ENCODE assay signal across 8 cellular contexts in genomic region chr10:99620713-99621453, GRCh38. TPM values are rescaled to one million over a fixed set of nuclear protein-coding genes. Genes with fewer than 3 reads are reported as not detected.
A peak's percentile ranks its signal among the peaks of the same experiment; 100 is the strongest.
DNase-seq lines count a peak whose midpoint lies in the region; ATAC-seq, FAIRE-seq and TF ChIP-seq lines count a peak whose summit lies in the region.

No MANE protein-coding gene starts in this region.

- 2% methylated on average over 70 of the region's 78 CpGs; no CpG with 5 or more reads in 1 of the 2 experiments for WGBS in H1 (ENCODE audit: extremely low coverage in 1 of 2, insufficient coverage in 1 of 2, insufficient read length in 1 of 2, insufficient replicate concordance in 2 of 2, low coverage in 1 of 2, low lambda C conversion rate in 2 of 2, missing lambda C conversion rate in 1 of 2), 2 experiments
- WGBS in mesendoderm (ENCODE audit: extremely low coverage, insufficient coverage, low lambda C conversion rate): no CpG with 5 or more reads among the region's 78 CpGs

- H3K9ac ChIP-seq in H1 (replicated peaks in 1 of 4; ENCODE audit: extremely low read depth in 1 of 4, low read depth in 3 of 4, low read length in 3 of 4) (peak overlapping the region; percentile 81 to 93 (median 84)), mesendoderm (ENCODE audit: low read length) (peak overlapping the region; percentile 88)

- H3K4me2 ChIP-seq in H1 (ENCODE audit: insufficient read depth in 1 of 2, low read depth in 2 of 2, low read length in 2 of 2): peak overlapping the region; percentile 75 to 76
- H3K4me2 ChIP-seq in mesendoderm (ENCODE audit: low read length): peak overlapping the region; percentile 67

- peak; percentile 64 to 81 for TF ChIP-seq POLR2A in H1 (IDR thresholded peaks at IDR 0.05; ENCODE audit: control extremely low read depth in 1 of 2, low read depth in 2 of 2, low read length in 2 of 2)

- H2BK15ac ChIP-seq in H1 (ENCODE audit: low read length) (no peak overlapping the region), mesendoderm (replicated peaks; ENCODE audit: low read depth) (no peak overlapping the region)

- no peak overlapping the region for H3K4ac ChIP-seq in H1 (replicated peaks; ENCODE audit: insufficient read length, low read depth, low read length)
- no peak overlapping the region for H3K4ac ChIP-seq in mesendoderm (ENCODE audit: low read depth, low read length)

- H3K79me1 ChIP-seq in H1 (ENCODE audit: low read depth, low read length) (no peaks in the 10 kb centered on the region; the same call in 1 of the 2 replicates), mesendoderm (ENCODE audit: low read length) (peaks cover 6% of the 10 kb centered on the region)

- no peak overlapping the region for H3K23ac ChIP-seq in H1 (ENCODE audit: insufficient read length)
- no peak overlapping the region for H3K23ac ChIP-seq in mesendoderm (ENCODE audit: low read length)

- no peak for TF ChIP-seq EP300 in H1 (IDR thresholded peaks at IDR 0.05; ENCODE audit: borderline replicate concordance in 1 of 2, low read depth in 2 of 2, low read length in 2 of 2)

- H3K36me3 ChIP-seq in H1 (ENCODE audit: control insufficient read depth in 2 of 4, insufficient read depth in 4 of 4, low read length in 3 of 4) (no peaks in the 10 kb centered on the region; a peak in 1 of 8 replicates), mesendoderm (ENCODE audit: control insufficient read depth, insufficient read depth, low read length) (no peaks in the 10 kb centered on the region)

- H2BK20ac ChIP-seq in H1 (ENCODE audit: low read length): no peak overlapping the region

- H3K79me2 ChIP-seq in H1 (ENCODE audit: control insufficient read depth in 1 of 2, insufficient read depth in 2 of 2, low read length in 2 of 2): peaks cover 0 to 16% of the 10 kb centered on the region in 2 experiments; a peak in 2 of 4 replicates
- H3K79me2 ChIP-seq in mesendoderm (ENCODE audit: control insufficient read depth, insufficient read depth, low read length): peaks cover 12% of the 10 kb centered on the region

- H4K5ac ChIP-seq in H1 (ENCODE audit: insufficient read length, low read depth, low read length) (no peak overlapping the region), mesendoderm (ENCODE audit: low read length) (no peak overlapping the region)

- H3K9me3 ChIP-seq in H1 (ENCODE audit: insufficient read depth in 2 of 2, low read depth in 1 of 2, low read length in 1 of 2): no peaks in the 10 kb centered on the region

- POLR2A ChIA-PET in H1 (lab: Charles Lee; ENCODE audit: partially characterized antibody): interaction anchor here (0.8 to 4.9 kb wide), 11 partner anchors 9 to 190 kb away, joined by 3 to 30 read pairs (median 3); partner anchors contain the start of genes ENTPD7 and GOT1

- H3K27ac ChIP-seq in H1 (ENCODE audit: low read depth, low read length) (peak overlapping the region; percentile 72), mesendoderm (ENCODE audit: low read depth, low read length) (peak overlapping the region; percentile 79)

- H2BK5ac ChIP-seq in H1 (ENCODE audit: low read depth, low read length) (peak overlapping the region; percentile 82; the same call in 1 of the 2 replicates), mesendoderm (ENCODE audit: low read length) (no peak overlapping the region)

- FAIRE-seq in H1 (lab: Jason Lieb, UNC): peak; percentile 95

- no peak overlapping the region for H4K91ac ChIP-seq in H1 (replicated peaks; ENCODE audit: insufficient read length, low read length)

- H2BK120ac ChIP-seq in H1 (replicated peaks; ENCODE audit: low read depth, low read length) (no peak overlapping the region), mesendoderm (ENCODE audit: low read depth, low read length) (no peak overlapping the region)

- H2BK12ac ChIP-seq in H1 (ENCODE audit: low read depth, low read length): no peak overlapping the region

- peaks cover 0 to 6% (median 3%) of the 10 kb centered on the region in 4 experiments; a peak in 6 of 7 replicates for H3K4me1 ChIP-seq in H1 (replicated peaks in 1 of 4; ENCODE audit: control insufficient read depth in 3 of 4, insufficient read depth in 4 of 4, low read length in 3 of 4)
- H3K4me1 ChIP-seq in mesendoderm (ENCODE audit: control insufficient read depth, low read depth, low read length): peaks cover 3% of the 10 kb centered on the region

- ATAC-seq in GM19438 (IDR thresholded peaks at IDR 0.05; ENCODE audit: low read depth, unreplicated experiment): peak; percentile 83

- peak; percentile 97 for DNase-seq in CD1c-positive myeloid dendritic cell (ENCODE audit: extremely low spot score)
- peak; percentile 97 for DNase-seq in HK-2 (ENCODE audit: unreplicated experiment)
- peak; percentile 85 to 91 for DNase-seq in NOMO-1 (lab: John Stamatoyannopoulos, UW; ENCODE audit: unreplicated experiment in 2 of 2)
- DNase-seq in activated CD8-positive, alpha-beta memory T cell treated with anti-CD3 and anti-CD28 coated beads for 48 hours (ENCODE audit: low read depth in 2 of 3, low spot score in 2 of 3): peak; percentile 60 to 74 (median 64)
- peak in 1 of 2 experiments; percentile 88 for DNase-seq in H1 (ENCODE audit: low read depth in 1 of 2, low spot score in 2 of 2)
- DNase-seq in mesendoderm: peak; percentile 92
- DNase-seq in stimulated activated CD8-positive, alpha-beta memory T cell treated with anti-CD3 and anti-CD28 coated beads, Interleukin-12 subunit alpha, Interleukin-12 subunit beta, amount 100 ng/mL, for 4 hours (ENCODE audit: low read depth): peak; percentile 76

- H2AFZ ChIP-seq in H1 (ENCODE audit: low read length): no peak overlapping the region

- no peak for TF ChIP-seq CTCF in H1 (IDR thresholded peaks at IDR 0.05; ENCODE audit: control extremely low read depth in 1 of 3, insufficient read depth in 1 of 3, low read depth in 1 of 3, low read length in 3 of 3)

- peaks cover 8% of the 10 kb centered on the region; the same call in 1 of the 2 replicates for H3K23me2 ChIP-seq in H1 (ENCODE audit: low read depth, low read length)

- H3K27me3 ChIP-seq in H1 (replicated peaks in 1 of 4; ENCODE audit: control insufficient read depth in 3 of 4, extremely low read depth in 1 of 4, insufficient read depth in 3 of 4, low read length in 3 of 4): no peaks in the 10 kb centered on the region
- H3K27me3 ChIP-seq in mesendoderm (ENCODE audit: insufficient read depth, low read length, poor library complexity): no peaks in the 10 kb centered on the region

- no peak overlapping the region for H2AK5ac ChIP-seq in H1 (ENCODE audit: low read depth, low read length)
- H2AK5ac ChIP-seq in mesendoderm (ENCODE audit: low read length): no peak overlapping the region

- no peak overlapping the region for H3K14ac ChIP-seq in H1 (ENCODE audit: insufficient read length)

- H4K8ac ChIP-seq in H1 (ENCODE audit: extremely low read depth, insufficient read depth, low read length): peak overlapping the region; percentile 97; the same call in 1 of the 2 replicates
- no peak overlapping the region for H4K8ac ChIP-seq in mesendoderm (ENCODE audit: low read depth, low read length)

- no peaks in the 10 kb centered on the region for H4K20me1 ChIP-seq in H1 (replicated peaks in 1 of 2; ENCODE audit: control insufficient read depth in 1 of 2, insufficient read depth in 2 of 2, low read length in 2 of 2)

- TF ChIP-seq RAD21 in H1 (IDR thresholded peaks at IDR 0.05 in 1 of 2, conservative IDR thresholded peaks at IDR 0.05 in 1 of 2; ENCODE audit: low read depth in 2 of 2, low read length in 2 of 2): no peak

- CTCF ChIA-PET in H1 (lab: Charles Lee; ENCODE audit: partially characterized antibody): interaction anchor here (1.5 to 17.7 kb wide), 5 partner anchors 9 to 73 kb away, joined by 4 to 323 read pairs (median 11); partner anchors contain the start of gene ENTPD7

- no peak overlapping the region; the same call in 1 of the 2 replicates for H3K18ac ChIP-seq in H1 (ENCODE audit: extremely low read depth, low read length)
- H3K18ac ChIP-seq in mesendoderm (ENCODE audit: low read length): peak overlapping the region; percentile 34

- peak overlapping the region; percentile 62 for H3K56ac ChIP-seq in H1 (replicated peaks; ENCODE audit: insufficient read length, low read depth, low read length)
- H3K56ac ChIP-seq in mesendoderm (ENCODE audit: low read length): peak overlapping the region; percentile 94

- peak overlapping the region; percentile 62 to 76 (median 70) for H3K4me3 ChIP-seq in H1 (ENCODE audit: extremely low read depth in 1 of 4, insufficient read depth in 2 of 4, low read depth in 3 of 4, low read length in 4 of 4)
- peak overlapping the region; percentile 52 for H3K4me3 ChIP-seq in mesendoderm (ENCODE audit: low read length)

TF ChIP-seq in H1, 55 proteins besides CTCF, POLR2A, EP300 and RAD21 (continues in another document):
- TF ChIP-seq EGR1 (IDR thresholded peaks at IDR 0.05; ENCODE audit: borderline replicate concordance, low read depth, low read length) (peak; percentile 45; the same call in 1 of the 2 replicates), TAF7 (optimal IDR thresholded peaks at IDR 0.05; ENCODE audit: borderline replicate concordance, low read depth, low read length) (peak; percentile 74), KDM1A (IDR thresholded peaks at IDR 0.05; ENCODE audit: borderline replicate concordance, low read length) (0 out of 2 replicates have a peak, but pooled peaks have one; percentile 25), TBP (IDR thresholded peaks at IDR 0.05; ENCODE audit: low read depth, low read length) (no peak; the same call in 1 of the 2 replicates), SIRT6 (IDR thresholded peaks at IDR 0.05; ENCODE audit: low read length) (no peak)

RNA-seq across cellular contexts. Expression of gene SLC25A28, which starts 0.6 kb away (rescaled TPM):
- total RNA-seq in H1 (2021; fragmentation: NEBNext Ultra II Directional; extraction: Animal tissue kit (Norgen Biotek cat#: 25700)): 17.2 and 20.6 TPM in 2 replicates
- polyA plus RNA-seq in H1 (2011; rRNA removed): 16.3 and 18.5 TPM in 2 replicates
- 23.0 TPM for polyA plus RNA-seq in H1 (2011; cell fraction: cytosol; rRNA removed)
- polyA plus RNA-seq in H1 (2011; cell fraction: nucleus; rRNA removed): 58.1 TPM
- polyA plus RNA-seq in H1 (2012, experiment 1 of 2): 16.1 to 20.2 TPM (median 19.5 TPM) in 4 replicates
- polyA plus RNA-seq in H1 (2012, experiment 2 of 2): 14.8 TPM
- polyA plus RNA-seq in H1 (2013, experiment 1 of 2): 24.6 TPM
- polyA plus RNA-seq in H1 (2013, experiment 2 of 2): 20.8 TPM
- 18.4 and 19.7 TPM in 2 replicates for polyA minus RNA-seq in H1 (2011; rRNA and poly(A)+ RNA removed)
- 13.3 TPM for polyA minus RNA-seq in H1 (2011; cell fraction: cytosol; rRNA and poly(A)+ RNA removed)
- 17.9 TPM for polyA minus RNA-seq in H1 (2011; cell fraction: nucleus; rRNA and poly(A)+ RNA removed)
- polyA plus RNA-seq in mesendoderm (2013, experiment 1 of 2): 21.9 TPM
- polyA plus RNA-seq in mesendoderm (2013, experiment 2 of 2): 21.2 TPM

RNA-seq across cellular contexts. Expression of gene ENTPD7, which starts 38.4 kb away (rescaled TPM):
- 14.3 and 15.6 TPM in 2 replicates for total RNA-seq in H1 (2021; fragmentation: NEBNext Ultra II Directional; extraction: Animal tissue kit (Norgen Biotek cat#: 25700))
- polyA plus RNA-seq in H1 (2011; rRNA removed): 3.9 and 5.0 TPM in 2 replicates
- polyA plus RNA-seq in H1 (2011; cell fraction: cytosol; rRNA removed): 3.8 TPM
- 4.9 TPM for polyA plus RNA-seq in H1 (2011; cell fraction: nucleus; rRNA removed)
- 4.3 to 6.0 TPM (median 5.4 TPM) in 4 replicates for polyA plus RNA-seq in H1 (2012, experiment 1 of 2)
- 1.4 TPM for polyA plus RNA-seq in H1 (2012, experiment 2 of 2)
- 8.6 TPM for polyA plus RNA-seq in H1 (2013, experiment 1 of 2)
- polyA plus RNA-seq in H1 (2013, experiment 2 of 2): 10.5 TPM
- polyA minus RNA-seq in H1 (2011; rRNA and poly(A)+ RNA removed): 21.0 and 26.2 TPM in 2 replicates
- polyA minus RNA-seq in H1 (2011; cell fraction: cytosol; rRNA and poly(A)+ RNA removed): 8.7 TPM
- 17.0 TPM for polyA minus RNA-seq in H1 (2011; cell fraction: nucleus; rRNA and poly(A)+ RNA removed)
- 9.0 TPM for polyA plus RNA-seq in mesendoderm (2013, experiment 1 of 2)
- 8.5 TPM for polyA plus RNA-seq in mesendoderm (2013, experiment 2 of 2)
